In genomic region chr15:74383695-74384565, GRCh38 we compare ENCODE assay signal across 8 cellular contexts. TPM values are rescaled to one million over a fixed set of nuclear protein-coding genes. Genes with fewer than 3 reads are reported as not detected.
DNase-seq lines count a peak whose midpoint lies in the region; ATAC-seq and TF ChIP-seq lines count a peak whose summit lies in the region.

No MANE protein-coding gene starts in this region.

- peaks cover 8% of the 10 kb centered on the region; the same call in 1 of the 2 replicates for H3K9me1 ChIP-seq in IMR-90 (ENCODE audit: insufficient read depth, low read length)

- H3K18ac ChIP-seq in IMR-90 (ENCODE audit: low read depth, low read length) = no peak overlapping the region

- H3K9me3 ChIP-seq in CD4-positive, CD25-positive, alpha-beta regulatory T cell (ENCODE audit: control insufficient read depth in 2 of 2, low read length in 2 of 2) = no peaks in the 10 kb centered on the region
- H3K9me3 ChIP-seq in IMR-90 (ENCODE audit: control insufficient read depth, insufficient read depth, low read length) (no peaks in the 10 kb centered on the region), smooth muscle cell (replicated peaks; ENCODE audit: low read depth) (no peaks in the 10 kb centered on the region)

- no peaks in the 10 kb centered on the region for H3K27me3 ChIP-seq in CD4-positive, CD25-positive, alpha-beta regulatory T cell (ENCODE audit: control insufficient read depth, insufficient read depth, low read length)
- H3K27me3 ChIP-seq in IMR-90 (ENCODE audit: control insufficient read depth, insufficient read depth, low read length) (no peaks in the 10 kb centered on the region), smooth muscle cell (ENCODE audit: low read depth) (no peaks in the 10 kb centered on the region)

- peak overlapping the region in 1 of 2 experiments; percentile 71; a peak in 2 of 4 replicates for H4K8ac ChIP-seq in IMR-90 (ENCODE audit: low read depth in 2 of 2, low read length in 2 of 2)

- H2BK15ac ChIP-seq in IMR-90 (ENCODE audit: low read depth, low read length) = peak overlapping the region; percentile 70; the same call in 1 of the 3 replicates

- no peak; the same call in 1 of the 2 replicates for TF ChIP-seq POLR2A in IMR-90 (IDR thresholded peaks at IDR 0.05; ENCODE audit: low read depth, low read length)

- peak overlapping the region; percentile 38; the same call in 1 of the 2 replicates for H4K5ac ChIP-seq in IMR-90 (ENCODE audit: low read depth, low read length)

- WGBS in IMR-90 (ENCODE audit: extremely low coverage in 2 of 2, insufficient read length in 1 of 2), 2 experiments = 49% methylated on average over 4 of the region's 8 CpGs; no CpG with 5 or more reads in 1 of the 2 experiments
- WGBS in smooth muscle cell (ENCODE audit: low lambda C conversion rate) = 44% methylated on average over 8 of the region's 8 CpGs

- H2BK120ac ChIP-seq in IMR-90 (ENCODE audit: low read depth, low read length) = peak overlapping the region; percentile 57; the same call in 1 of the 2 replicates

- peak overlapping the region; percentile 41 for H3K4ac ChIP-seq in IMR-90 (ENCODE audit: low read depth, low read length)

- peaks cover 5 to 39% (median 17%) of the 10 kb centered on the region in 4 donors for H3K4me1 Mint-ChIP-seq in CD4-positive, CD25-positive, alpha-beta regulatory T cell
- peaks cover 67% of the 10 kb centered on the region for H3K4me1 Mint-ChIP-seq in activated naive CD4-positive, alpha-beta T cell treated with anti-CD3 and anti-CD28 coated beads for 36 hours (ENCODE audit: low read depth)

- H2AFZ ChIP-seq in IMR-90 (replicated peaks; ENCODE audit: low read length, poor library complexity) (peak overlapping the region; percentile 76), smooth muscle cell (ENCODE audit: low read depth) (no peak overlapping the region)

- TF ChIP-seq RAD21 in IMR-90 (IDR thresholded peaks at IDR 0.05; ENCODE audit: low read length) = no peak

- peak overlapping the region; percentile 49 for H4K91ac ChIP-seq in IMR-90 (ENCODE audit: insufficient read depth, low read depth, low read length)

- ATAC-seq in CD4-positive, CD25-positive, alpha-beta regulatory T cell (ENCODE audit: low read depth in 2 of 2) = peak; percentile 55 to 60
- ATAC-seq in GM21381 (IDR thresholded peaks at IDR 0.05; ENCODE audit: unreplicated experiment) = peak; percentile 39
- no peak for ATAC-seq in IMR-90 (ENCODE audit: low read depth)

- H4K20me1 ChIP-seq in IMR-90 (ENCODE audit: insufficient read depth, low read length) = no peaks in the 10 kb centered on the region
- H4K20me1 ChIP-seq in smooth muscle cell (ENCODE audit: low read depth) = no peaks in the 10 kb centered on the region

- peak overlapping the region; percentile 1 to 93 (median 88) for H3K27ac Mint-ChIP-seq in CD4-positive, CD25-positive, alpha-beta regulatory T cell
- H3K27ac Mint-ChIP-seq in activated naive CD4-positive, alpha-beta T cell treated with anti-CD3 and anti-CD28 coated beads for 36 hours = peak overlapping the region; percentile 99

- H3K9ac ChIP-seq in IMR-90 (ENCODE audit: low read depth, low read length) (no peak overlapping the region), smooth muscle cell (ENCODE audit: low read depth) (peak overlapping the region; percentile 83)

- peak in 2 of 3 donors; percentile 19 to 75 for DNase-seq in CD4-positive, CD25-positive, alpha-beta regulatory T cell
- peak; percentile 84 for DNase-seq in IMR-90
- DNase-seq in activated naive CD4-positive, alpha-beta T cell treated with anti-CD3 and anti-CD28 coated beads for 36 hours = peak; percentile 86
- DNase-seq in smooth muscle cell (lab: John Stamatoyannopoulos, UW; ENCODE audit: unreplicated experiment) = no peak
- no peak for DNase-seq in SHP77 (lab: John Stamatoyannopoulos, UW)
- DNase-seq in SKM-1 treated with dmso at 0.1 percent for 144 hours (lab: John Stamatoyannopoulos, UW; ENCODE audit: unreplicated experiment) = no peak
- no peak for DNase-seq in DMS79 (lab: John Stamatoyannopoulos, UW)

- H3K4me3 Mint-ChIP-seq in CD4-positive, CD25-positive, alpha-beta regulatory T cell = peak overlapping the region in 3 of 4 donors; percentile 10 to 66 (median 39)
- peak overlapping the region; percentile 51 for H3K4me3 Mint-ChIP-seq in activated naive CD4-positive, alpha-beta T cell treated with anti-CD3 and anti-CD28 coated beads for 36 hours

- H3K79me1 ChIP-seq in IMR-90 (ENCODE audit: low read depth in 1 of 2, low read length in 2 of 2) = peaks cover 0 to 5% of the 10 kb centered on the region in 2 experiments; a peak in 1 of 4 replicates

- in situ Hi-C loops in IMR-90 (cut with MboI; ENCODE audit: low sequenced_read_pairs) = loop anchor here (5.0 kb wide), 1 partner anchor 53 kb away; no protein-coding TSS in a partner anchor

- no TSS peak for BruUV-seq in IMR-90 (replicated peaks; lab: Mats Ljungman, UMichigan)

- H3K36me3 ChIP-seq in CD4-positive, CD25-positive, alpha-beta regulatory T cell (ENCODE audit: control insufficient read depth, insufficient read depth, low read length) = no peaks in the 10 kb centered on the region
- H3K36me3 ChIP-seq in IMR-90 (ENCODE audit: control insufficient read depth, insufficient read depth, low read length) (no peaks in the 10 kb centered on the region), smooth muscle cell (ENCODE audit: low read depth) (no peaks in the 10 kb centered on the region)

- dilution Hi-C loops in IMR-90 (cut with HindIII; ENCODE audit: low sequenced_read_pairs, unreplicated experiment) = no loop called here

- peak overlapping the region; percentile 62 for H3K23ac ChIP-seq in IMR-90 (ENCODE audit: low read depth, low read length)

- H3K4me1 ChIP-seq in CD4-positive, CD25-positive, alpha-beta regulatory T cell (ENCODE audit: control insufficient read depth, insufficient read depth, low read length, poor library complexity, severe bottlenecking) = peaks cover 40% of the 10 kb centered on the region
- peaks cover 4% of the 10 kb centered on the region; the same call in 1 of the 2 replicates for H3K4me1 ChIP-seq in IMR-90 (ENCODE audit: control insufficient read depth, insufficient read depth, low read length)
- peaks cover 10% of the 10 kb centered on the region for H3K4me1 ChIP-seq in smooth muscle cell (ENCODE audit: low read depth)

- POLR2A ChIA-PET in IMR-90 (lab: Charles Lee; ENCODE audit: unreplicated experiment) = interaction anchor here (0.5 kb wide), 1 partner anchor 78 kb away, joined by 6 read pairs; no protein-coding TSS in a partner anchor

- H3K36me3 Mint-ChIP-seq in CD4-positive, CD25-positive, alpha-beta regulatory T cell = no peaks in the 10 kb centered on the region
- H3K36me3 Mint-ChIP-seq in activated naive CD4-positive, alpha-beta T cell treated with anti-CD3 and anti-CD28 coated beads for 36 hours (ENCODE audit: low read depth) = no peaks in the 10 kb centered on the region

- peak overlapping the region; percentile 20 for H2BK5ac ChIP-seq in IMR-90 (ENCODE audit: low read depth, low read length, poor library complexity, severe bottlenecking)

- peak overlapping the region; percentile 92 for H2AK9ac ChIP-seq in IMR-90 (replicated peaks; ENCODE audit: low read depth, low read length, poor library complexity)

- no peaks in the 10 kb centered on the region for H3F3A ChIP-seq in smooth muscle cell (ENCODE audit: low read depth)

- H2BK20ac ChIP-seq in IMR-90 (ENCODE audit: low read depth, low read length) = peak overlapping the region; percentile 73

- H3K56ac ChIP-seq in IMR-90 (ENCODE audit: extremely low read depth, insufficient read depth, low read length) = no peak overlapping the region

- H3K4me2 ChIP-seq in IMR-90 (ENCODE audit: low read depth, low read length) (no peak overlapping the region), smooth muscle cell (peak overlapping the region; percentile 4)

- TF ChIP-seq CTCF in IMR-90 (conservative IDR thresholded peaks at IDR 0.05; ENCODE audit: low read depth, low read length) (no peak), smooth muscle cell (IDR thresholded peaks at IDR 0.05; ENCODE audit: borderline replicate concordance, insufficient read depth, poor library complexity, severe bottlenecking) (no peak)

- CTCF ChIA-PET in IMR-90 (lab: Yijun Ruan, JAX) = interaction anchor here (0.5 to 5.3 kb wide), 2 partner anchors 55 to 149 kb away, joined by 5 to 31 read pairs; no protein-coding TSS in a partner anchor
- CTCF ChIA-PET in activated naive CD4-positive, alpha-beta T cell treated with anti-CD3 and anti-CD28 coated beads for 36 hours (lab: Charles Lee) = interaction anchor here (0.7 to 13.8 kb wide), 13 partner anchors 10 to 384 kb away, joined by 3 to 399 read pairs (median 4); partner anchors contain the start of gene SEMA7A

- peak overlapping the region; percentile 65 for H2AK5ac ChIP-seq in IMR-90 (ENCODE audit: low read depth, low read length)

- H3K27me3 Mint-ChIP-seq in CD4-positive, CD25-positive, alpha-beta regulatory T cell = no peaks in the 10 kb centered on the region
- no peaks in the 10 kb centered on the region for H3K27me3 Mint-ChIP-seq in activated naive CD4-positive, alpha-beta T cell treated with anti-CD3 and anti-CD28 coated beads for 36 hours (ENCODE audit: low read depth)

- peak overlapping the region; percentile 25 for H3K14ac ChIP-seq in IMR-90 (replicated peaks; ENCODE audit: low read depth, low read length)

- H3K9me3 Mint-ChIP-seq in CD4-positive, CD25-positive, alpha-beta regulatory T cell = no peaks in the 10 kb centered on the region
- H3K9me3 Mint-ChIP-seq in activated naive CD4-positive, alpha-beta T cell treated with anti-CD3 and anti-CD28 coated beads for 36 hours = no peaks in the 10 kb centered on the region

- peak overlapping the region; percentile 40 for H3K4me3 ChIP-seq in CD4-positive, CD25-positive, alpha-beta regulatory T cell (ENCODE audit: low read depth, low read length)
- H3K4me3 ChIP-seq in IMR-90 (ENCODE audit: insufficient read depth, low read depth, low read length) (no peak overlapping the region), smooth muscle cell (no peak overlapping the region)

- no peaks in the 10 kb centered on the region for H3K79me2 ChIP-seq in smooth muscle cell (ENCODE audit: low read depth)

- peak overlapping the region; percentile 68 for H3K27ac ChIP-seq in CD4-positive, CD25-positive, alpha-beta regulatory T cell (ENCODE audit: insufficient read depth, low read length, poor library complexity, severe bottlenecking)
- no peak overlapping the region for H3K27ac ChIP-seq in IMR-90 (ENCODE audit: insufficient read depth, low read length)
- H3K27ac ChIP-seq in smooth muscle cell (ENCODE audit: low read depth) = peak overlapping the region; percentile 92

- intact Hi-C loops in IMR-90 (cut with micrococcal nuclease) = loop anchor here (2.0 to 5.0 kb wide), 2 partner anchors 105 to 163 kb away; no protein-coding TSS in a partner anchor
- intact Hi-C loops in activated naive CD4-positive, alpha-beta T cell treated with anti-CD3 and anti-CD28 coated beads for 36 hours (cut with micrococcal nuclease) = loop anchor here (1.0 to 5.0 kb wide), 4 partner anchors 16 to 393 kb away; partner anchors contain the start of genes PML, STOML1 and UBL7

RNA-seq across cellular contexts. Expression of gene CYP11A1, which starts 16.5 kb away (rescaled TPM):
- total RNA-seq in CD4-positive, CD25-positive, alpha-beta regulatory T cell = not detected
- not detected for polyA plus RNA-seq in CD4-positive, CD25-positive, alpha-beta regulatory T cell
- total RNA-seq in IMR-90 (2012; rRNA removed) (0.18 and 0.28 TPM in 2 replicates), smooth muscle cell (2.2 and 6.6 TPM in 2 replicates)
- polyA plus RNA-seq in IMR-90 (2012; rRNA removed) (0.46 and 0.50 TPM in 2 replicates), smooth muscle cell (3.5 and 5.1 TPM in 2 replicates)
- 0.17 and 0.60 TPM in 2 replicates for polyA plus RNA-seq in IMR-90 (2012; cell fraction: cytosol; rRNA removed)
- polyA plus RNA-seq in IMR-90 (2012; cell fraction: nucleus; rRNA removed; ENCODE audit: low replicate concordance) = 0.23 and 0.26 TPM in 2 replicates
- not detected for total RNA-seq in activated naive CD4-positive, alpha-beta T cell treated with anti-CD3 and anti-CD28 coated beads for 36 hours

RNA-seq across cellular contexts. Expression of gene SEMA7A, which starts 49.8 kb away (rescaled TPM):
- total RNA-seq in CD4-positive, CD25-positive, alpha-beta regulatory T cell = 5.0 TPM
- under 1 TPM in 3 of 4 donors, not detected in 1; 0.09 to 0.39 (median 0.11) TPM for polyA plus RNA-seq in CD4-positive, CD25-positive, alpha-beta regulatory T cell
- 27.8 and 30.5 TPM in 2 replicates for total RNA-seq in IMR-90 (2012; rRNA removed)
- 87.3 and 88.1 TPM in 2 replicates for polyA plus RNA-seq in IMR-90 (2012; rRNA removed)
- polyA plus RNA-seq in IMR-90 (2012; cell fraction: cytosol; rRNA removed) = 46.2 and 68.0 TPM in 2 replicates
- 57.3 and 104 TPM in 2 replicates for polyA plus RNA-seq in IMR-90 (2012; cell fraction: nucleus; rRNA removed; ENCODE audit: low replicate concordance)
- 10 to 100 TPM; 45.7 to 46.9 TPM for total RNA-seq in activated naive CD4-positive, alpha-beta T cell treated with anti-CD3 and anti-CD28 coated beads for 36 hours
- 33.7 and 44.5 TPM in 2 replicates for total RNA-seq in smooth muscle cell
- 9.3 and 14.9 TPM in 2 replicates for polyA plus RNA-seq in smooth muscle cell

Comparison
In these comparisons a context has a peak if more than half of its experiments do, and no peak if none do; other contexts are left out.
1. DNase-seq: peak in CD4-positive, CD25-positive, alpha-beta regulatory T cell (2 of 3), IMR-90 (single experiment) and activated naive CD4-positive, alpha-beta T cell treated with anti-CD3 and anti-CD28 coated beads for 36 hours (single experiment); none in smooth muscle cell (single experiment), SHP77 (0 of 2), SKM-1 treated with dmso at 0.1 percent for 144 hours (single experiment) and DMS79 (single experiment).